26 cellular contexts compared by ENCODE assay signal in genomic region chr5:116686438-116686837, GRCh38.
"Had no signal": no experiment of that assay in that cellular context is flagged by ENCODE, and none has a peak within 500 bp of the region (broad histone marks: within the 10 kb centered on the region; RNA-seq: fewer than 3 reads in every experiment).

No MANE protein-coding gene starts in this region.

- H3K4me3 ChIP-seq: coronary artery, esophagus squamous epithelium, ovary, psoas muscle, sigmoid colon, stomach, thyroid gland, upper lobe of left lung had no signal

- H3K4me3 Mint-ChIP-seq: naive thymus-derived CD4-positive, alpha-beta T cell; nephron; stimulated activated effector memory CD8-positive, alpha-beta T cell treated with anti-CD3 and anti-CD28 coated beads, Interleukin-12 subunit alpha, Interleukin-12 subunit beta, amount 100 ng/mL, for 72 hours had no signal

- H3K27ac Mint-ChIP-seq: naive thymus-derived CD4-positive, alpha-beta T cell; nephron; stimulated activated effector memory CD8-positive, alpha-beta T cell treated with anti-CD3 and anti-CD28 coated beads, Interleukin-12 subunit alpha, Interleukin-12 subunit beta, amount 100 ng/mL, for 72 hours had no signal

- H3K9me3 ChIP-seq: esophagus squamous epithelium, ovary, psoas muscle, sigmoid colon, stomach, thyroid gland, upper lobe of left lung had no signal

- DNase-seq: dermis blood vessel endothelial cell; effector memory CD4-positive, alpha-beta T cell; erythroblast; esophagus squamous epithelium; foreskin melanocyte; hypothalamus; kidney; mesenchymal stem cell; midbrain; naive thymus-derived CD4-positive, alpha-beta T cell; occipital lobe; ovary; posterior cingulate gyrus; psoas muscle; right cardiac atrium; sigmoid colon; stimulated activated CD4-positive, alpha-beta T cell treated with anti-CD3 and anti-CD28 coated beads, Interleukin-2, amount 100 ng/mL, for 24 hours; stimulated activated CD4-positive, alpha-beta T cell treated with anti-CD3 and anti-CD28 coated beads, Interleukin-4, amount 100 ng/mL, for 24 hours; stimulated activated naive CD4-positive, alpha-beta T cell treated with Interleukin-2 at 50 U/mL for 16 hours; stomach; thyroid gland; upper lobe of left lung had no signal

- H3K4me1 Mint-ChIP-seq: naive thymus-derived CD4-positive, alpha-beta T cell; stimulated activated effector memory CD8-positive, alpha-beta T cell treated with anti-CD3 and anti-CD28 coated beads, Interleukin-12 subunit alpha, Interleukin-12 subunit beta, amount 100 ng/mL, for 72 hours had no signal

- H3K9me3 Mint-ChIP-seq: nephron had no signal

- H3K4me1 ChIP-seq: esophagus squamous epithelium, psoas muscle, stomach, thyroid gland had no signal

- H3K27me3 ChIP-seq: esophagus squamous epithelium, ovary, sigmoid colon, stomach, thyroid gland, upper lobe of left lung had no signal

- H3K27ac ChIP-seq: coronary artery, esophagus squamous epithelium, ovary, psoas muscle, sigmoid colon, stomach, thyroid gland, upper lobe of left lung had no signal

- H3K36me3 Mint-ChIP-seq: naive thymus-derived CD4-positive, alpha-beta T cell; stimulated activated effector memory CD8-positive, alpha-beta T cell treated with anti-CD3 and anti-CD28 coated beads, Interleukin-12 subunit alpha, Interleukin-12 subunit beta, amount 100 ng/mL, for 72 hours had no signal

- H3K36me3 ChIP-seq: esophagus squamous epithelium, ovary, sigmoid colon, stomach, thyroid gland, upper lobe of left lung had no signal

- ATAC-seq: left lobe of liver; naive thymus-derived CD4-positive, alpha-beta T cell; psoas muscle; right cardiac atrium; stimulated activated effector memory CD8-positive, alpha-beta T cell treated with anti-CD3 and anti-CD28 coated beads, Interleukin-12 subunit alpha, Interleukin-12 subunit beta, amount 100 ng/mL, for 72 hours had no signal
